26 cellular contexts compared by ENCODE assay signal in genomic region chr3:54202651-54203248, GRCh38.
"Had no signal": no experiment of that assay in that cellular context is flagged by ENCODE, and none has a peak within 500 bp of the region (broad histone marks: within the 10 kb centered on the region; RNA-seq: fewer than 3 reads in every experiment).

No MANE protein-coding gene starts in this region.

- ATAC-seq: activated CD4-positive, alpha-beta T cell treated with anti-CD3 and anti-CD28 coated beads for 36 hours; activated naive CD4-positive, alpha-beta T cell treated with anti-CD3 and anti-CD28 coated beads, Interleukin-2, amount 50 U/mL, for 72 hours; activated T-cell treated with anti-CD3 and anti-CD28 coated beads, Interleukin-2, amount 50 U/mL, for 72 hours; effector memory CD8-positive, alpha-beta T cell; foreskin keratinocyte; gastrocnemius medialis had no signal

- H3K4me1 ChIP-seq: ascending aorta, breast epithelium, esophagus muscularis mucosa, foreskin keratinocyte, gastrocnemius medialis had no signal

- H3K27ac ChIP-seq: ascending aorta, breast epithelium, esophagus muscularis mucosa, foreskin keratinocyte, gastrocnemius medialis had no signal

- H3K27me3 Mint-ChIP-seq: activated CD4-positive, alpha-beta memory T cell treated with anti-CD3 and anti-CD28 coated beads for 36 hours; activated CD4-positive, alpha-beta T cell treated with anti-CD3 and anti-CD28 coated beads, Interleukin-2, amount 10 ng/mL, durations not matched to agents 24 days and 14 days; activated naive CD4-positive, alpha-beta T cell treated with anti-CD3 and anti-CD28 coated beads, Interleukin-2, amount 10 ng/mL, durations not matched to agents 7 days and 5 days; activated naive CD8-positive, alpha-beta T cell treated with anti-CD3 and anti-CD28 coated beads, Interleukin-2, amount 10 ng/mL, durations not matched to agents 7 days and 5 days; activated T-cell treated with anti-CD3 and anti-CD28 coated beads, Interleukin-2, amount 50 U/mL, for 24 hours; brain; effector memory CD8-positive, alpha-beta T cell had no signal

- H3K4me1 Mint-ChIP-seq: activated CD4-positive, alpha-beta T cell treated with anti-CD3 and anti-CD28 coated beads for 36 hours; activated CD4-positive, alpha-beta T cell treated with anti-CD3 and anti-CD28 coated beads, Interleukin-2, amount 10 ng/mL, durations not matched to agents 24 days and 14 days; activated naive CD4-positive, alpha-beta T cell treated with anti-CD3 and anti-CD28 coated beads, Interleukin-2, amount 10 ng/mL, durations not matched to agents 7 days and 5 days; activated naive CD8-positive, alpha-beta T cell treated with anti-CD3 and anti-CD28 coated beads, Interleukin-2, amount 10 ng/mL, durations not matched to agents 7 days and 5 days had no signal

- H3K36me3 ChIP-seq: ascending aorta, breast epithelium, esophagus muscularis mucosa, gastrocnemius medialis had no signal

- DNase-seq: activated CD4-positive, alpha-beta memory T cell treated with anti-CD3 and anti-CD28 coated beads for 36 hours; activated CD4-positive, alpha-beta T cell treated with anti-CD3 and anti-CD28 coated beads for 36 hours; activated CD4-positive, alpha-beta T cell treated with anti-CD3 and anti-CD28 coated beads, Interleukin-2, amount 10 ng/mL, durations not matched to agents 24 days and 14 days; activated CD4-positive, CD25-positive, alpha-beta regulatory T cell; activated CD4-positive, CD25-positive, alpha-beta regulatory T cell treated with anti-CD3 and anti-CD28 coated beads, Interleukin-2, amount 50 U/mL, for 72 hours; activated CD8-positive, alpha-beta memory T cell treated with anti-CD3 and anti-CD28 coated beads, Interleukin-2, amount 50 U/mL, for 48 hours; activated gamma-delta T cell; activated naive CD4-positive, alpha-beta T cell; activated naive CD4-positive, alpha-beta T cell treated with anti-CD3 and anti-CD28 coated beads, Interleukin-2, amount 10 ng/mL, durations not matched to agents 7 days and 5 days; activated naive CD8-positive, alpha-beta T cell treated with anti-CD3 and anti-CD28 coated beads, Interleukin-2, amount 10 ng/mL, durations not matched to agents 7 days and 5 days; activated T-cell treated with anti-CD3 and anti-CD28 coated beads for 4 hours; activated T-cell treated with anti-CD3 and anti-CD28 coated beads, Interleukin-2, amount 50 U/mL, for 24 hours; activated T-cell treated with anti-CD3 and anti-CD28 coated beads, Interleukin-2, amount 50 U/mL, for 72 hours; cortex of kidney; dermis blood vessel endothelial cell; effector CD4-positive, alpha-beta T cell; effector memory CD8-positive, alpha-beta T cell; foreskin keratinocyte; gastrocnemius medialis; glutamatergic neuron; T-helper 2 cell had no signal

- H3K4me3 ChIP-seq: ascending aorta, breast epithelium, esophagus muscularis mucosa, gastrocnemius medialis had no signal

- H3K36me3 Mint-ChIP-seq: activated CD4-positive, alpha-beta memory T cell treated with anti-CD3 and anti-CD28 coated beads for 36 hours; activated naive CD4-positive, alpha-beta T cell treated with anti-CD3 and anti-CD28 coated beads, Interleukin-2, amount 10 ng/mL, durations not matched to agents 7 days and 5 days; activated naive CD4-positive, alpha-beta T cell treated with anti-CD3 and anti-CD28 coated beads, Interleukin-2, amount 50 U/mL, for 72 hours; activated naive CD8-positive, alpha-beta T cell treated with anti-CD3 and anti-CD28 coated beads, Interleukin-2, amount 10 ng/mL, durations not matched to agents 7 days and 5 days; brain had no signal

- H3K27me3 ChIP-seq: ascending aorta, breast epithelium, esophagus muscularis mucosa, foreskin keratinocyte, gastrocnemius medialis had no signal

- H3K9me3 ChIP-seq: ascending aorta, breast epithelium, esophagus muscularis mucosa, gastrocnemius medialis had no signal

- H3K27ac Mint-ChIP-seq: activated CD4-positive, alpha-beta memory T cell treated with anti-CD3 and anti-CD28 coated beads for 36 hours; activated CD4-positive, alpha-beta T cell treated with anti-CD3 and anti-CD28 coated beads for 36 hours; activated CD4-positive, alpha-beta T cell treated with anti-CD3 and anti-CD28 coated beads, Interleukin-2, amount 10 ng/mL, durations not matched to agents 24 days and 14 days; activated naive CD4-positive, alpha-beta T cell treated with anti-CD3 and anti-CD28 coated beads, Interleukin-2, amount 10 ng/mL, durations not matched to agents 7 days and 5 days; activated naive CD4-positive, alpha-beta T cell treated with anti-CD3 and anti-CD28 coated beads, Interleukin-2, amount 50 U/mL, for 72 hours; activated naive CD8-positive, alpha-beta T cell treated with anti-CD3 and anti-CD28 coated beads, Interleukin-2, amount 10 ng/mL, durations not matched to agents 7 days and 5 days; activated T-cell treated with anti-CD3 and anti-CD28 coated beads, Interleukin-2, amount 50 U/mL, for 24 hours; activated T-cell treated with anti-CD3 and anti-CD28 coated beads, Interleukin-2, amount 50 U/mL, for 72 hours; effector memory CD8-positive, alpha-beta T cell had no signal

- H3K4me3 Mint-ChIP-seq: activated CD4-positive, alpha-beta memory T cell treated with anti-CD3 and anti-CD28 coated beads for 36 hours; activated CD4-positive, alpha-beta T cell treated with anti-CD3 and anti-CD28 coated beads for 36 hours; activated CD4-positive, alpha-beta T cell treated with anti-CD3 and anti-CD28 coated beads, Interleukin-2, amount 10 ng/mL, durations not matched to agents 24 days and 14 days; activated naive CD4-positive, alpha-beta T cell treated with anti-CD3 and anti-CD28 coated beads, Interleukin-2, amount 10 ng/mL, durations not matched to agents 7 days and 5 days; activated naive CD8-positive, alpha-beta T cell treated with anti-CD3 and anti-CD28 coated beads, Interleukin-2, amount 10 ng/mL, durations not matched to agents 7 days and 5 days; activated T-cell treated with anti-CD3 and anti-CD28 coated beads, Interleukin-2, amount 50 U/mL, for 24 hours; activated T-cell treated with anti-CD3 and anti-CD28 coated beads, Interleukin-2, amount 50 U/mL, for 72 hours; brain; effector memory CD8-positive, alpha-beta T cell had no signal

- H3K9me3 Mint-ChIP-seq: activated CD4-positive, alpha-beta memory T cell treated with anti-CD3 and anti-CD28 coated beads for 36 hours; activated CD4-positive, alpha-beta T cell treated with anti-CD3 and anti-CD28 coated beads, Interleukin-2, amount 10 ng/mL, durations not matched to agents 24 days and 14 days; activated naive CD8-positive, alpha-beta T cell treated with anti-CD3 and anti-CD28 coated beads, Interleukin-2, amount 10 ng/mL, durations not matched to agents 7 days and 5 days; activated T-cell treated with anti-CD3 and anti-CD28 coated beads, Interleukin-2, amount 50 U/mL, for 24 hours; brain had no signal
